ENCODE assay signal across 12 cellular contexts in genomic region chr12:25595511-25595910, GRCh38. TPM values are rescaled to one million over a fixed set of nuclear protein-coding genes. Genes with fewer than 3 reads are reported as not detected.
"Had no signal": no experiment of that assay in that cellular context is flagged by ENCODE, and none has a peak within 500 bp of the region (broad histone marks: within the 10 kb centered on the region; RNA-seq: fewer than 3 reads in every experiment).

No MANE protein-coding gene starts in this region.

RNA-seq across cellular contexts. Expression of gene LMNTD1, which starts 42.4 kb away (rescaled TPM):
- total RNA-seq: activated B cell treated with CpG ODN at 0.5 μM for 24 hours; activated naive CD4-positive, alpha-beta T cell treated with anti-CD3 and anti-CD28 coated beads, Interleukin-2, amount 50 U/mL, for 72 hours; astrocyte; fibroblast of lung; fibroblast of villous mesenchyme; left ventricle myocardium superior; mesenteric fat pad; myocyte; neural crest cell; sciatic nerve; T-helper 2 cell treated with Interferon-gamma antibody and Interleukin-4, amounts not matched to agents 100 ng/mL and 5 ng/mL, for 36 hours had no signal
- polyA plus RNA-seq: fibroblast of lung, hepatocyte had no signal
